8 cellular contexts compared by ENCODE assay signal in the genomic region with DNA sequence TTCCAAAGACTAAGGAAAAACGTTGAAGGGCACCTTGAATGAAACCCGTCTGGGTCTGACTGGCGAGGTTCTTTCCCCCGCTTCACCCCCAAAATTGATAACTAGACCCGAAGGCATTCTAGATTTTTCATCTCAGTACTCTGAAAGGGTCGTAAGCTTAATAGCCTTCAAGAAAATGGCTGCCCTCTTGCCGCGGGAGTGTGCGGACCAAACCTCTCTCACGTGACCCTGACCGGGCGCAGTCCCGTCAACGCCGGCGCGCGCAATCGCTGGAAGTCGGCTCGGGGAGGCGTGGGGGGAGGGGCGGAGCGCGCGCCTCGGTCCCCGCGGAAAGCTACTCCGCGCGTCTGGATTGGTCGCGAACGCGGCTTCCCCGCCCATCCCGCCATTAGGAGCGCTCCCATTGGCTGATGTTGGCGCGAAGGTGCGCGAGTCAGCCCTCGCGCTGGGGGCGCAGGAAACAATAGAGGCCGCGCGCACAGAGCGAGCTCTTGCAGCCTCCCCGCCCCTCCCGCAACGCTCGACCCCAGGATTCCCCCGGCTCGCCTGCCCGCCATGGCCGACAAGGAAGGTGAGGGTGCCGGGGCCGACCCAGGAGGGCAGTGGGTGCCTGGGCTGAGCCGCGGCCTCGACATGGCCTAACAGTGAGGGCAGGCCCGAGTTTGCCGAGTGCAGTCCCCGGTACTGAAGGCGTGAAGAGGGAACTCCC. TPM values are rescaled to one million over a fixed set of nuclear protein-coding genes. Genes with fewer than 3 reads are reported as not detected.
DNase-seq lines count a peak whose midpoint lies in the region; ATAC-seq and TF ChIP-seq lines count a peak whose summit lies in the region.

Gene RBBP4, plus strand, starts transcription at position 457 of the 709 bp plus-strand sequence. Its CDS starts 99 bp downstream, at position 556.

- ATAC-seq in GM21717 (IDR thresholded peaks at IDR 0.05; ENCODE audit: unreplicated experiment), result peak; percentile 75

- peak within 1 kb of the TSS; percentile 76 for H3K9ac ChIP-seq in muscle layer of colon (ENCODE audit: low read length)

- WGBS in esophagus, 2 donors, result 0 to 1% methylated on average over 67 of the region's 67 CpGs

- peaks cover 3 to 6% of the 10 kb centered on the region in 2 donors for H3K36me3 ChIP-seq in esophagus (ENCODE audit: control insufficient read depth in 2 of 2, insufficient read depth in 2 of 2, low read length in 1 of 2)
- H3K36me3 ChIP-seq in muscle layer of colon (ENCODE audit: insufficient read depth, low read length), result peaks cover 14% of the 10 kb centered on the region

- in situ Hi-C loops in KBM-7 (cut with MboI; ENCODE audit: low pct_unique_long_range_greater_than_20kb, low sequenced_read_pairs), result no loop called here

- peaks cover 0 to 5% of the 10 kb centered on the region in 2 donors for H3K4me1 ChIP-seq in esophagus (ENCODE audit: control insufficient read depth in 2 of 2, insufficient read depth in 2 of 2, low read length in 1 of 2)
- peaks cover 34% of the 10 kb centered on the region for H3K4me1 ChIP-seq in muscle layer of colon (ENCODE audit: insufficient read depth, low read length)

- no peaks in the 10 kb centered on the region for H3K9me3 Mint-ChIP-seq in activated T-cell treated with anti-CD3 and anti-CD28 coated beads, Interleukin-2, amount 50 U/mL, for 24 hours

- H3K4me1 Mint-ChIP-seq in activated T-cell treated with anti-CD3 and anti-CD28 coated beads, Interleukin-2, amount 50 U/mL, for 24 hours (ENCODE audit: low read depth), result peaks cover 61% of the 10 kb centered on the region

- H3K27me3 ChIP-seq in esophagus (ENCODE audit: control insufficient read depth in 1 of 2, insufficient read depth in 2 of 2, low read length in 2 of 2) (no peaks in the 10 kb centered on the region), muscle layer of colon (ENCODE audit: control insufficient read depth in 1 of 2, insufficient read depth in 2 of 2, low read length in 2 of 2) (no peaks in the 10 kb centered on the region)

- no peaks in the 10 kb centered on the region for H3K27me3 Mint-ChIP-seq in activated T-cell treated with anti-CD3 and anti-CD28 coated beads, Interleukin-2, amount 50 U/mL, for 24 hours

- peak; percentile 100 for DNase-seq in DMS153 treated with DMSO at 0.1 percent for 48 hours (lab: John Stamatoyannopoulos, UW; ENCODE audit: unreplicated experiment)
- DNase-seq in KBM-7, result peak; percentile 98
- peak; percentile 99 for DNase-seq in activated T-cell treated with anti-CD3 and anti-CD28 coated beads, Interleukin-2, amount 50 U/mL, for 24 hours
- peak; percentile 96 for DNase-seq in stimulated activated CD8-positive, alpha-beta memory T cell treated with anti-CD3 and anti-CD28 coated beads, Interleukin-7, amount 100 ng/mL, for 24 hours (ENCODE audit: low read depth)

- H3K4me3 ChIP-seq in esophagus (ENCODE audit: low read depth in 1 of 2, low read length in 2 of 2), result peak within 1 kb of the TSS; percentile 85 to 94
- peak within 1 kb of the TSS; percentile 70 to 94 for H3K4me3 ChIP-seq in muscle layer of colon (ENCODE audit: low read depth in 1 of 2, low read length in 2 of 2)

- H3K4me3 Mint-ChIP-seq in activated T-cell treated with anti-CD3 and anti-CD28 coated beads, Interleukin-2, amount 50 U/mL, for 24 hours, result peak within 1 kb of the TSS; percentile 98

- H3K27ac ChIP-seq in esophagus (ENCODE audit: low read depth in 2 of 2, low read length in 1 of 2), result peak within 1 kb of the TSS; percentile 92 to 98
- peak within 1 kb of the TSS; percentile 91 for H3K27ac ChIP-seq in muscle layer of colon (ENCODE audit: low read depth, low read length)

- H3K27ac Mint-ChIP-seq in activated T-cell treated with anti-CD3 and anti-CD28 coated beads, Interleukin-2, amount 50 U/mL, for 24 hours, result peak within 1 kb of the TSS; percentile 100

- H3K9me3 ChIP-seq in esophagus (ENCODE audit: control insufficient read depth in 2 of 2, insufficient read depth in 1 of 2, low read depth in 1 of 2, low read length in 1 of 2), result no peaks in the 10 kb centered on the region
- no peaks in the 10 kb centered on the region for H3K9me3 ChIP-seq in muscle layer of colon (ENCODE audit: low read length)

- peaks cover 73% of the 10 kb centered on the region for H3K36me3 Mint-ChIP-seq in activated T-cell treated with anti-CD3 and anti-CD28 coated beads, Interleukin-2, amount 50 U/mL, for 24 hours (ENCODE audit: low read depth)

TF ChIP-seq in PFSK-1, 5 proteins besides CTCF, POLR2A, EP300 and RAD21:
- TF ChIP-seq FOXP2 (optimal IDR thresholded peaks at IDR 0.05; ENCODE audit: borderline replicate concordance, extremely low read depth, extremely low read length, insufficient read depth), result no peak
- peak; percentile 61; the same call in 1 of the 2 replicates for TF ChIP-seq TAF1 (IDR thresholded peaks at IDR 0.05; ENCODE audit: borderline replicate concordance, insufficient read depth, low read length)
- TF ChIP-seq SIN3A (IDR thresholded peaks at IDR 0.05; ENCODE audit: borderline replicate concordance, insufficient read depth, low read length), result peak; percentile 69; the same call in 1 of the 2 replicates
- TF ChIP-seq POLR2AphosphoS5 (IDR thresholded peaks at IDR 0.05; ENCODE audit: low read depth, low read length), result peak; percentile 69; the same call in 1 of the 2 replicates
- TF ChIP-seq, protein P1, sequence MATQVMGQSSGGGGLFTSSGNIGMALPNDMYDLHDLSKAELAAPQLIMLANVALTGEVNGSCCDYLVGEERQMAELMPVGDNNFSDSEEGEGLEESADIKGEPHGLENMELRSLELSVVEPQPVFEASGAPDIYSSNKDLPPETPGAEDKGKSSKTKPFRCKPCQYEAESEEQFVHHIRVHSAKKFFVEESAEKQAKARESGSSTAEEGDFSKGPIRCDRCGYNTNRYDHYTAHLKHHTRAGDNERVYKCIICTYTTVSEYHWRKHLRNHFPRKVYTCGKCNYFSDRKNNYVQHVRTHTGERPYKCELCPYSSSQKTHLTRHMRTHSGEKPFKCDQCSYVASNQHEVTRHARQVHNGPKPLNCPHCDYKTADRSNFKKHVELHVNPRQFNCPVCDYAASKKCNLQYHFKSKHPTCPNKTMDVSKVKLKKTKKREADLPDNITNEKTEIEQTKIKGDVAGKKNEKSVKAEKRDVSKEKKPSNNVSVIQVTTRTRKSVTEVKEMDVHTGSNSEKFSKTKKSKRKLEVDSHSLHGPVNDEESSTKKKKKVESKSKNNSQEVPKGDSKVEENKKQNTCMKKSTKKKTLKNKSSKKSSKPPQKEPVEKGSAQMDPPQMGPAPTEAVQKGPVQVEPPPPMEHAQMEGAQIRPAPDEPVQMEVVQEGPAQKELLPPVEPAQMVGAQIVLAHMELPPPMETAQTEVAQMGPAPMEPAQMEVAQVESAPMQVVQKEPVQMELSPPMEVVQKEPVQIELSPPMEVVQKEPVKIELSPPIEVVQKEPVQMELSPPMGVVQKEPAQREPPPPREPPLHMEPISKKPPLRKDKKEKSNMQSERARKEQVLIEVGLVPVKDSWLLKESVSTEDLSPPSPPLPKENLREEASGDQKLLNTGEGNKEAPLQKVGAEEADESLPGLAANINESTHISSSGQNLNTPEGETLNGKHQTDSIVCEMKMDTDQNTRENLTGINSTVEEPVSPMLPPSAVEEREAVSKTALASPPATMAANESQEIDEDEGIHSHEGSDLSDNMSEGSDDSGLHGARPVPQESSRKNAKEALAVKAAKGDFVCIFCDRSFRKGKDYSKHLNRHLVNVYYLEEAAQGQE (IDR thresholded peaks at IDR 0.05; ENCODE audit: insufficient read depth in 1 of 2, low read depth in 2 of 2, low read length in 2 of 2), result 0 out of 4 replicates have a peak, but pooled peaks of 1 of the 2 experiments have one; percentile 7

RNA-seq across cellular contexts. Expression of gene RBBP4, which starts in this region (rescaled TPM):
- 109 TPM for polyA plus RNA-seq in PFSK-1 (2012; ENCODE audit: insufficient read length, low read depth)
- polyA plus RNA-seq in esophagus, result 10 to 100 TPM; 28.3 to 47.0 TPM

Comparison
In these comparisons a context has a peak if more than half of its experiments do, and no peak if none do; other contexts are left out.
1. Peak in every context shown above with its lines: DNase-seq, ATAC-seq, H3K4me3 ChIP-seq and H3K27ac ChIP-seq.